In genomic region chr12:58925733-58926113, GRCh38 we compare ENCODE assay signal across 22 cellular contexts. TPM values are rescaled to one million over a fixed set of nuclear protein-coding genes. Genes with fewer than 3 reads are reported as not detected.
DNase-seq lines count a peak whose midpoint lies in the region; ATAC-seq, FAIRE-seq and TF ChIP-seq lines count a peak whose summit lies in the region.
"Had no signal": no experiment of that assay in that cellular context is flagged by ENCODE, and none has a peak within 500 bp of the region (broad histone marks: within the 10 kb centered on the region; RNA-seq: fewer than 3 reads in every experiment).

No MANE protein-coding gene starts in this region.

- peak overlapping the region; percentile 17 for H3K4me3 Mint-ChIP-seq in Caco-2 (ENCODE audit: unreplicated experiment)
- H3K4me3 Mint-ChIP-seq in activated naive CD8-positive, alpha-beta T cell treated with anti-CD3 and anti-CD28 coated beads, Interleukin-2, amount 50 U/mL, for 24 hours: no peak overlapping the region
- H3K4me3 Mint-ChIP-seq in activated T-cell treated with anti-CD3 and anti-CD28 coated beads, Interleukin-2, amount 50 U/mL, for 72 hours: no peak overlapping the region
- H3K4me3 Mint-ChIP-seq: CD14-positive monocyte had no signal

- H2BK5ac ChIP-seq in mesendoderm (ENCODE audit: low read length) (peak overlapping the region; percentile 91), neuronal stem cell (ENCODE audit: low read length) (no peak overlapping the region)

- TF ChIP-seq EP300 in HepG2 (IDR thresholded peaks at IDR 0.05; ENCODE audit: low read depth in 2 of 2, low read length in 2 of 2) (no peak), HepG2 (CRISPR knock-in tag; IDR thresholded peaks at IDR 0.05; ENCODE audit: borderline replicate concordance) (no peak)

- in situ Hi-C loops in HepG2 (cut with HindIII; ENCODE audit: extremely low pct_ligation_motif_present, low pct_unique_long_range_greater_than_20kb): no loop called here

- H2BK120ac ChIP-seq in mesendoderm (ENCODE audit: low read depth, low read length) (peak overlapping the region; percentile 97), neuronal stem cell (ENCODE audit: low read depth, low read length) (no peak overlapping the region)

- H3K4ac ChIP-seq in mesendoderm (ENCODE audit: low read depth, low read length) (no peak overlapping the region), neuronal stem cell (ENCODE audit: low read length) (no peak overlapping the region)

- H3K4me3 ChIP-seq in Caco-2 (ENCODE audit: low read depth, low read length) (no peak overlapping the region), colonic mucosa (no peak overlapping the region), mesendoderm (ENCODE audit: low read length) (no peak overlapping the region), neuronal stem cell (ENCODE audit: low read length in 2 of 2) (no peak overlapping the region), HepG2 (replicated peaks in 1 of 3; ENCODE audit: insufficient read depth in 1 of 3, low read depth in 2 of 3, low read length in 3 of 3) (no peak overlapping the region)
- H3K4me3 ChIP-seq: GM23248, SJCRH30 had no signal

- intact Hi-C loops in Caco-2 (cut with micrococcal nuclease; ENCODE audit: unreplicated experiment) (loop anchor here (2.0 to 10.0 kb wide), 2 partner anchors 229 to 509 kb away; no protein-coding TSS in a partner anchor), colonic mucosa (cut with DNase I) (no loop called here), HepG2 (cut with micrococcal nuclease; ENCODE audit: unreplicated experiment) (loop anchor here (10.0 kb wide), 1 partner anchor 241 kb away; no protein-coding TSS in a partner anchor)

- H4K91ac ChIP-seq in neuronal stem cell (ENCODE audit: low read depth, low read length, poor library complexity): no peak overlapping the region

- H3K27me3 Mint-ChIP-seq in Caco-2 (ENCODE audit: insufficient read depth, unreplicated experiment): no peaks in the 10 kb centered on the region
- H3K27me3 Mint-ChIP-seq in activated naive CD8-positive, alpha-beta T cell treated with anti-CD3 and anti-CD28 coated beads, Interleukin-2, amount 50 U/mL, for 24 hours: peaks cover 12% of the 10 kb centered on the region
- H3K27me3 Mint-ChIP-seq in activated T-cell treated with anti-CD3 and anti-CD28 coated beads, Interleukin-2, amount 50 U/mL, for 72 hours (ENCODE audit: low read depth): peaks cover 10% of the 10 kb centered on the region

- H4K20me1 ChIP-seq in HepG2 (ENCODE audit: insufficient read depth, low read length): no peaks in the 10 kb centered on the region

- no peak for TF ChIP-seq RAD21 in HepG2 (CRISPR knock-in tag; IDR thresholded peaks at IDR 0.05)

- CTCF ChIA-PET in Caco-2 (lab: Charles Lee): interaction anchor here (0.6 kb wide), 1 partner anchor 135 kb away, joined by 4 read pairs; no protein-coding TSS in a partner anchor
- CTCF ChIA-PET in HepG2 (lab: Yijun Ruan, JAX; ENCODE audit: low intra/inter-chr PET ratio, low total read pairs): no interaction called here

- H3K4me1 ChIP-seq in Caco-2 (peaks cover 39% of the 10 kb centered on the region), colonic mucosa (peaks cover 3% of the 10 kb centered on the region), mesendoderm (ENCODE audit: control insufficient read depth, low read depth, low read length) (peaks cover 14% of the 10 kb centered on the region), neuronal stem cell (ENCODE audit: control insufficient read depth in 2 of 2, insufficient read depth in 1 of 2, low read depth in 1 of 2, low read length in 2 of 2) (peaks cover 2 to 8% of the 10 kb centered on the region in 2 donors), HepG2 (ENCODE audit: insufficient read depth, low read length) (peaks cover 9% of the 10 kb centered on the region; the same call in 1 of the 2 replicates)

- peak overlapping the region; percentile 77 for H3K56ac ChIP-seq in mesendoderm (ENCODE audit: low read length)

- TF ChIP-seq POLR2A in HepG2 (IDR thresholded peaks at IDR 0.05; ENCODE audit: insufficient read depth in 1 of 2, low read depth in 2 of 2, low read length in 2 of 2): no peak

- peaks cover 31% of the 10 kb centered on the region for H3K4me1 Mint-ChIP-seq in Caco-2 (ENCODE audit: low read depth, unreplicated experiment)
- peaks cover under 1% of the 10 kb centered on the region for H3K4me1 Mint-ChIP-seq in activated naive CD8-positive, alpha-beta T cell treated with anti-CD3 and anti-CD28 coated beads, Interleukin-2, amount 50 U/mL, for 24 hours
- no peaks in the 10 kb centered on the region for H3K4me1 Mint-ChIP-seq in activated T-cell treated with anti-CD3 and anti-CD28 coated beads, Interleukin-2, amount 50 U/mL, for 72 hours (ENCODE audit: low read depth)

- H2AK5ac ChIP-seq in mesendoderm (ENCODE audit: low read length) (no peak overlapping the region), neuronal stem cell (ENCODE audit: low read depth, low read length) (no peak overlapping the region)

- no peaks in the 10 kb centered on the region for H3K79me2 ChIP-seq in mesendoderm (ENCODE audit: control insufficient read depth, insufficient read depth, low read length)
- no peaks in the 10 kb centered on the region for H3K79me2 ChIP-seq in HepG2 (ENCODE audit: insufficient read depth, low read length)

- no peak for FAIRE-seq in HepG2 (lab: Jason Lieb, UNC)

- no peak for DNase-seq in Caco-2
- no peak for DNase-seq in colonic mucosa
- peak; percentile 51 for DNase-seq in mesendoderm
- DNase-seq in neuronal stem cell (ENCODE audit: low spot score): no peak
- no peak for DNase-seq in activated naive CD8-positive, alpha-beta T cell treated with anti-CD3 and anti-CD28 coated beads, Interleukin-2, amount 50 U/mL, for 24 hours
- no peak for DNase-seq in activated T-cell treated with anti-CD3 and anti-CD28 coated beads, Interleukin-2, amount 50 U/mL, for 72 hours
- no peak for DNase-seq in HepG2 (ENCODE audit: low spot score)
- DNase-seq in amygdala (lab: John Stamatoyannopoulos, UW): no peak
- DNase-seq: DMS 273 treated with DMSO at 0.1 percent for 48 hours, GDM1, GM23248, HCEC 1CT, KBM-7, NCI-H1105 treated with DMSO at 0.1 percent for 48 hours, NCI-H1694 treated with DMSO at 0.1 percent for 48 hours, NCI-H2107, NCI-H2227 treated with DMSO at 0.1 percent for 48 hours, NCI-H510A treated with DMSO at 0.1 percent for 48 hours, NCI-H774, SJCRH30 had no signal

- no peak overlapping the region for H2BK12ac ChIP-seq in neuronal stem cell (ENCODE audit: low read length)

- H4K8ac ChIP-seq in mesendoderm (ENCODE audit: low read depth, low read length) (no peak overlapping the region), neuronal stem cell (ENCODE audit: low read depth, low read length) (no peak overlapping the region)

- H3K9me3 Mint-ChIP-seq in Caco-2 (ENCODE audit: unreplicated experiment): no peaks in the 10 kb centered on the region
- no peaks in the 10 kb centered on the region for H3K9me3 Mint-ChIP-seq in activated naive CD8-positive, alpha-beta T cell treated with anti-CD3 and anti-CD28 coated beads, Interleukin-2, amount 50 U/mL, for 24 hours
- no peaks in the 10 kb centered on the region for H3K9me3 Mint-ChIP-seq in activated T-cell treated with anti-CD3 and anti-CD28 coated beads, Interleukin-2, amount 50 U/mL, for 72 hours

- H4K5ac ChIP-seq in mesendoderm (ENCODE audit: low read length): no peak overlapping the region

- no CpG with 5 or more reads among the region's 2 CpGs for WGBS in mesendoderm (ENCODE audit: extremely low coverage, insufficient coverage, low lambda C conversion rate)
- no CpG with 5 or more reads among the region's 2 CpGs for WGBS in neuronal stem cell (ENCODE audit: extremely low coverage in 2 of 2, insufficient read length in 2 of 2, insufficient replicate concordance in 1 of 2), 2 donors
- 44% methylated on average over 2 of the region's 2 CpGs for WGBS in HepG2 (ENCODE audit: low lambda C conversion rate)

- no peaks in the 10 kb centered on the region for H3K27me3 ChIP-seq in Caco-2 (replicated peaks; ENCODE audit: control insufficient read depth, insufficient read depth, low read length)
- H3K27me3 ChIP-seq in colonic mucosa: no peaks in the 10 kb centered on the region
- H3K27me3 ChIP-seq in mesendoderm (ENCODE audit: insufficient read depth, low read length, poor library complexity): no peaks in the 10 kb centered on the region
- no peaks in the 10 kb centered on the region for H3K27me3 ChIP-seq in neuronal stem cell (ENCODE audit: control insufficient read depth in 3 of 3, insufficient read depth in 3 of 3, low read depth in 1 of 3, low read length in 3 of 3)
- H3K27me3 ChIP-seq in HepG2 (ENCODE audit: control insufficient read depth in 1 of 2, insufficient read depth in 2 of 2, low read length in 2 of 2): no peaks in the 10 kb centered on the region
- H3K27me3 ChIP-seq: SJCRH30 had no signal

- ATAC-seq in activated naive CD8-positive, alpha-beta T cell treated with anti-CD3 and anti-CD28 coated beads, Interleukin-2, amount 50 U/mL, for 24 hours: no peak
- no peak for ATAC-seq in activated T-cell treated with anti-CD3 and anti-CD28 coated beads, Interleukin-2, amount 50 U/mL, for 72 hours (replicated peaks in 1 of 2)
- no peak for ATAC-seq in HepG2

- TF ChIP-seq CTCF in Caco-2 (IDR thresholded peaks at IDR 0.05; ENCODE audit: insufficient read depth in 1 of 2, low read depth in 1 of 2, low read length in 1 of 2, severe bottlenecking in 1 of 2, unreplicated experiment in 1 of 2) (no peak), colonic mucosa (IDR thresholded peaks at IDR 0.05) (no peak), HepG2 (CRISPR knock-in tag; IDR thresholded peaks at IDR 0.05) (no peak)

- no peaks in the 10 kb centered on the region for H3K79me1 ChIP-seq in mesendoderm (ENCODE audit: low read length)
- H3K79me1 ChIP-seq in neuronal stem cell (ENCODE audit: low read depth, low read length): no peaks in the 10 kb centered on the region

- peak overlapping the region; percentile 85 for H2AFZ ChIP-seq in neuronal stem cell (ENCODE audit: low read length)
- no peak overlapping the region for H2AFZ ChIP-seq in HepG2 (ENCODE audit: low read length)
- H2AFZ ChIP-seq: GM23248 had no signal

- peaks cover under 1% of the 10 kb centered on the region for H3K36me3 Mint-ChIP-seq in Caco-2 (ENCODE audit: insufficient read depth, unreplicated experiment)
- H3K36me3 Mint-ChIP-seq in activated naive CD8-positive, alpha-beta T cell treated with anti-CD3 and anti-CD28 coated beads, Interleukin-2, amount 50 U/mL, for 24 hours (ENCODE audit: low read depth): no peaks in the 10 kb centered on the region
- no peaks in the 10 kb centered on the region for H3K36me3 Mint-ChIP-seq in activated T-cell treated with anti-CD3 and anti-CD28 coated beads, Interleukin-2, amount 50 U/mL, for 72 hours (ENCODE audit: insufficient read depth in 2 of 2)
- H3K36me3 Mint-ChIP-seq: CD14-positive monocyte had no signal

- H3K27ac ChIP-seq in colonic mucosa (peak overlapping the region; percentile 80), mesendoderm (ENCODE audit: low read depth, low read length) (peak overlapping the region; percentile 89), neuronal stem cell (replicated peaks; ENCODE audit: low read length) (no peak overlapping the region), HepG2 (ENCODE audit: extremely low read length, insufficient read depth, low read length) (no peak overlapping the region)
- H3K27ac ChIP-seq: 22Rv1, GM23248, SJCRH30 had no signal

- H3K9ac ChIP-seq in colonic mucosa (ENCODE audit: low read depth in 2 of 2, low read length in 2 of 2): peak overlapping the region in 1 of 2 donors; percentile 42
- peak overlapping the region; percentile 34 for H3K9ac ChIP-seq in mesendoderm (ENCODE audit: low read length)
- no peak overlapping the region for H3K9ac ChIP-seq in neuronal stem cell (ENCODE audit: low read depth, low read length, poor library complexity)
- H3K9ac ChIP-seq in HepG2 (ENCODE audit: insufficient read depth, low read depth, low read length): no peak overlapping the region
- H3K9ac ChIP-seq: GM23248 had no signal

- no peaks in the 10 kb centered on the region for H3K9me3 ChIP-seq in Caco-2
- H3K9me3 ChIP-seq in colonic mucosa: no peaks in the 10 kb centered on the region
- no peaks in the 10 kb centered on the region for H3K9me3 ChIP-seq in neuronal stem cell (replicated peaks in 1 of 2; ENCODE audit: control insufficient read depth in 2 of 2, insufficient read depth in 1 of 2, low read depth in 1 of 2, low read length in 2 of 2)
- H3K9me3 ChIP-seq in HepG2 (ENCODE audit: low read length): no peaks in the 10 kb centered on the region
- H3K9me3 ChIP-seq: SJCRH30 had no signal

- H3K36me3 ChIP-seq in Caco-2 (ENCODE audit: control insufficient read depth, insufficient read depth, low read length) (no peaks in the 10 kb centered on the region), colonic mucosa (no peaks in the 10 kb centered on the region), mesendoderm (ENCODE audit: control insufficient read depth, insufficient read depth, low read length) (no peaks in the 10 kb centered on the region), neuronal stem cell (replicated peaks in 1 of 2; ENCODE audit: control insufficient read depth in 2 of 2, insufficient read depth in 2 of 2, low read length in 2 of 2) (no peaks in the 10 kb centered on the region), HepG2 (replicated peaks in 1 of 2; ENCODE audit: control insufficient read depth in 1 of 2, insufficient read depth in 2 of 2, low read length in 2 of 2) (no peaks in the 10 kb centered on the region)
- H3K36me3 ChIP-seq: SJCRH30 had no signal

- H3K18ac ChIP-seq in mesendoderm (ENCODE audit: low read length) (peak overlapping the region; percentile 90), neuronal stem cell (ENCODE audit: low read length) (no peak overlapping the region)

- H3K27ac Mint-ChIP-seq in Caco-2 (ENCODE audit: unreplicated experiment): no peak overlapping the region
- no peak overlapping the region for H3K27ac Mint-ChIP-seq in activated naive CD8-positive, alpha-beta T cell treated with anti-CD3 and anti-CD28 coated beads, Interleukin-2, amount 50 U/mL, for 24 hours
- no peak overlapping the region for H3K27ac Mint-ChIP-seq in activated T-cell treated with anti-CD3 and anti-CD28 coated beads, Interleukin-2, amount 50 U/mL, for 72 hours
- H3K27ac Mint-ChIP-seq: CD14-positive monocyte had no signal

- no peak overlapping the region for H3K14ac ChIP-seq in neuronal stem cell (ENCODE audit: low read length)

- BruUV-seq in Caco-2 (replicated peaks; lab: Mats Ljungman, UMichigan): no TSS peak
- no TSS peak for BruUV-seq in HepG2 (replicated peaks; lab: Mats Ljungman, UMichigan)

- no peak overlapping the region for H2BK15ac ChIP-seq in mesendoderm (replicated peaks; ENCODE audit: low read depth)
- no peak overlapping the region for H2BK15ac ChIP-seq in neuronal stem cell (ENCODE audit: low read length)

- H3K4me2 ChIP-seq in mesendoderm (ENCODE audit: low read length) (no peak overlapping the region), neuronal stem cell (ENCODE audit: insufficient read depth, low read length, poor library complexity, severe bottlenecking) (no peak overlapping the region), HepG2 (ENCODE audit: low read depth, low read length) (no peak overlapping the region)

- POLR2A ChIA-PET in Caco-2 (lab: Charles Lee) (no interaction called here), HepG2 (lab: Yijun Ruan, JAX) (no interaction called here)

- H3K23ac ChIP-seq in mesendoderm (ENCODE audit: low read length): no peak overlapping the region
- no peak overlapping the region for H3K23ac ChIP-seq in neuronal stem cell (ENCODE audit: low read depth, low read length, poor library complexity)

RNA-seq across cellular contexts. Expression of gene LRIG3, which starts 5.4 kb away (rescaled TPM):
- 19.1 and 19.8 TPM in 2 replicates for total RNA-seq in Caco-2 (2022)
- 10 to 100 TPM; 78.4 to 79.9 TPM for total RNA-seq in colonic mucosa
- 15.6 TPM for polyA plus RNA-seq in mesendoderm (2013, experiment 1 of 2)
- polyA plus RNA-seq in mesendoderm (2013, experiment 2 of 2): 16.0 TPM
- polyA plus RNA-seq in neuronal stem cell (2013, experiment 1 of 2): 15.0 TPM
- polyA plus RNA-seq in neuronal stem cell (2013, experiment 2 of 2): 14.5 TPM
- total RNA-seq in activated T-cell treated with anti-CD3 and anti-CD28 coated beads, Interleukin-2, amount 50 U/mL, for 72 hours: under 1 TPM in 1 of 2 donors, not detected in 1; 0.19 TPM
- 9.9 and 17.4 TPM in 2 replicates for total RNA-seq in HepG2 (2016; rRNA removed; fragmentation: Illumina TruSeq; extraction: Trizol)
- 2.5 and 3.0 TPM in 2 replicates for total RNA-seq in HepG2 (2016; cell fraction: cytosol; rRNA removed; fragmentation: Illumina TruSeq; extraction: Trizol; ENCODE audit: low read depth)
- 9.0 and 13.5 TPM in 2 replicates for total RNA-seq in HepG2 (2016; cell fraction: insoluble cytoplasmic fraction; rRNA removed; fragmentation: Illumina TruSeq; extraction: Trizol)
- 5.6 and 5.9 TPM in 2 replicates for total RNA-seq in HepG2 (2016; cell fraction: membrane; rRNA removed; fragmentation: Illumina TruSeq; extraction: Trizol)
- total RNA-seq in HepG2 (2016; cell fraction: nucleus; rRNA removed; fragmentation: Illumina TruSeq; extraction: Trizol): 29.0 and 31.5 TPM in 2 replicates
- polyA plus RNA-seq in HepG2 (2011; rRNA removed): 7.7 TPM in 2 replicates
- 5.6 and 6.5 TPM in 2 replicates for polyA plus RNA-seq in HepG2 (2011; cell fraction: cytosol; rRNA removed)
- polyA plus RNA-seq in HepG2 (2011; cell fraction: nucleus; rRNA removed): 6.5 and 6.7 TPM in 2 replicates
- polyA plus RNA-seq in HepG2 (2012): 7.2 and 7.6 TPM in 2 replicates
- 0.49 and 0.58 TPM in 2 replicates for polyA plus RNA-seq in HepG2 (2016; cell fraction: cytosol; fragmentation: Illumina TruSeq; extraction: Trizol; ENCODE audit: low read depth)
- 4.9 and 6.3 TPM in 2 replicates for polyA plus RNA-seq in HepG2 (2016; cell fraction: insoluble cytoplasmic fraction; fragmentation: Illumina TruSeq; extraction: Trizol; ENCODE audit: low read depth)
- polyA plus RNA-seq in HepG2 (2016; cell fraction: membrane; fragmentation: Illumina TruSeq; extraction: Trizol; ENCODE audit: low read depth): 0.96 and 1.0 TPM in 2 replicates
- polyA plus RNA-seq in HepG2 (2016; cell fraction: nucleus; fragmentation: Illumina TruSeq; extraction: Trizol; ENCODE audit: insufficient read depth, low read depth): 10.9 and 12.4 TPM in 2 replicates
- 16.2 and 25.7 TPM in 2 replicates for polyA minus RNA-seq in HepG2 (2011; rRNA and poly(A)+ RNA removed; ENCODE audit: low replicate concordance)
- 6.6 and 7.4 TPM in 2 replicates for polyA minus RNA-seq in HepG2 (2011; cell fraction: cytosol; rRNA and poly(A)+ RNA removed)
- 51.0 and 58.3 TPM in 2 replicates for polyA minus RNA-seq in HepG2 (2011; cell fraction: nucleus; rRNA and poly(A)+ RNA removed)
- polyA plus RNA-seq: CD14-positive monocyte had no signal

Comparison
In these comparisons a context has a peak if more than half of its experiments do, and no peak if none do; other contexts are left out.
1. H3K27ac ChIP-seq: peak in colonic mucosa (single experiment) and mesendoderm (single experiment); none in neuronal stem cell (single experiment) and HepG2 (single experiment).